ENCODE assay signal across 8 cellular contexts in the genomic region with DNA sequence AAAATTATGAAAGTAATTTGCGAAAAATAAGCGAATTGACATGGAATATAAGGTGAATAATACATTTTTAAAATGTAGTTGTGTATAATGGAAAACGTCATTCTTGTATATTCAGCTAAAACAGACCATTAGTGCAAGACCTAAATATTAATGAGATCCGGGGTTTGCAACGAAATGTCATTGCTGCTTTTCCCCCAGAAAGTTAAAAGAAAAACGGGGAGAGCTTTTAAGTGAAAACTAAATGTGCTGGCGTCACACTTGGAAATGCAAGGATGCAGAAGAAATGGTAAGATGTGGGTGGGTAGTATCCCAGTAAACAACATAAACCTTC. TPM values are rescaled to one million over a fixed set of nuclear protein-coding genes. Genes with fewer than 3 reads are reported as not detected.
DNase-seq lines count a peak whose midpoint lies in the region; ATAC-seq, FAIRE-seq and TF ChIP-seq lines count a peak whose summit lies in the region.

No MANE protein-coding gene starts in this region.

- H3K27me3 ChIP-seq in DOHH2 (ENCODE audit: control insufficient read depth, low read length) (no peaks in the 10 kb centered on the region), SJCRH30 (no peaks in the 10 kb centered on the region), esophagus squamous epithelium (peaks cover 0 to 9% (median 0%) of the 10 kb centered on the region in 4 donors)

- H3K4me1 Mint-ChIP-seq in progenitor cell of endocrine pancreas (ENCODE audit: low read depth) = peaks cover 17% of the 10 kb centered on the region

- H4K20me1 ChIP-seq in DOHH2 (ENCODE audit: control insufficient read depth, insufficient read depth, low read depth, low read length) = no peaks in the 10 kb centered on the region

- no peaks in the 10 kb centered on the region for H3K9me3 Mint-ChIP-seq in progenitor cell of endocrine pancreas (ENCODE audit: low read depth)

- H3K4me3 Mint-ChIP-seq in progenitor cell of endocrine pancreas (ENCODE audit: low read depth) = peak overlapping the region; percentile 90

- no peaks in the 10 kb centered on the region for H3K9me2 ChIP-seq in DOHH2 (replicated peaks; ENCODE audit: control insufficient read depth, low read length)

- no peaks in the 10 kb centered on the region for H3F3A ChIP-seq in DOHH2 (ENCODE audit: control insufficient read depth, insufficient read depth)

- H3K36me3 ChIP-seq in DOHH2 (ENCODE audit: control insufficient read depth, low read length) (peaks cover 13% of the 10 kb centered on the region), SJCRH30 (no peaks in the 10 kb centered on the region), esophagus squamous epithelium (no peaks in the 10 kb centered on the region)

- intact Hi-C loops in esophagus squamous epithelium (cut with DNase I) = no loop called here

- TF ChIP-seq CTCF in DOHH2 (IDR thresholded peaks at IDR 0.05; ENCODE audit: low read depth, low read length, poor library complexity, severe bottlenecking) = no peak
- TF ChIP-seq CTCF in esophagus squamous epithelium (IDR thresholded peaks at IDR 0.05) = no peak
- no peak for TF ChIP-seq CTCF in progenitor cell of endocrine pancreas (IDR thresholded peaks at IDR 0.05; ENCODE audit: unreplicated experiment)

- H3K9me3 ChIP-seq in DOHH2 (ENCODE audit: control insufficient read depth, insufficient read depth, low read length) (no peaks in the 10 kb centered on the region), SJCRH30 (replicated peaks) (no peaks in the 10 kb centered on the region), esophagus squamous epithelium (no peaks in the 10 kb centered on the region)

- TF ChIP-seq POLR2A in esophagus squamous epithelium (IDR thresholded peaks at IDR 0.05) = no peak
- TF ChIP-seq POLR2A in H54 (IDR thresholded peaks at IDR 0.05; ENCODE audit: low read depth, low read length) = no peak

- no peak overlapping the region for H3K27ac Mint-ChIP-seq in progenitor cell of endocrine pancreas

- H3K4me2 ChIP-seq in DOHH2 (ENCODE audit: low read length) = peak overlapping the region; percentile 95

- no peak for DNase-seq in SJCRH30
- no peak for DNase-seq in esophagus squamous epithelium (lab: John Stamatoyannopoulos, UW)
- DNase-seq in progenitor cell of endocrine pancreas (ENCODE audit: low spot score, unreplicated experiment) = no peak
- DNase-seq in H54 (ENCODE audit: insufficient read length, low spot score) = no peak
- no peak for DNase-seq in DMS114 treated with DMSO at 0.1 percent for 48 hours (lab: John Stamatoyannopoulos, UW; ENCODE audit: unreplicated experiment)
- DNase-seq in activated CD8-positive, alpha-beta memory T cell treated with anti-CD3 and anti-CD28 coated beads for 24 hours = no peak

- H3K36me3 Mint-ChIP-seq in progenitor cell of endocrine pancreas (ENCODE audit: insufficient read depth) = no peaks in the 10 kb centered on the region

- ATAC-seq in HG02973 (IDR thresholded peaks at IDR 0.05; ENCODE audit: unreplicated experiment) = no peak

- H3K79me2 ChIP-seq in DOHH2 (ENCODE audit: control insufficient read depth, low read length) = peaks cover 44% of the 10 kb centered on the region

- peaks cover 27% of the 10 kb centered on the region for H3K4me1 ChIP-seq in DOHH2 (ENCODE audit: control insufficient read depth, low read length)
- H3K4me1 ChIP-seq in SJCRH30 = peaks cover 9% of the 10 kb centered on the region
- H3K4me1 ChIP-seq in esophagus squamous epithelium = peaks cover 0 to 20% (median 7%) of the 10 kb centered on the region in 3 donors

- H3K27me3 Mint-ChIP-seq in progenitor cell of endocrine pancreas = peaks cover 11% of the 10 kb centered on the region

- no peak for FAIRE-seq in H54 (lab: Jason Lieb, UNC)

- H3K27ac ChIP-seq in DOHH2 (ENCODE audit: low read depth, low read length) (peak overlapping the region; percentile 10; the same call in 1 of the 2 replicates), SJCRH30 (peak overlapping the region; percentile 80; the same call in 1 of the 2 replicates), esophagus squamous epithelium (peak overlapping the region in 3 of 4 donors; percentile 56 to 78 (median 73))

- peak overlapping the region; percentile 98 for H3K4me3 ChIP-seq in DOHH2 (ENCODE audit: low read length)
- H3K4me3 ChIP-seq in SJCRH30 = peak overlapping the region; percentile 88
- peak overlapping the region; percentile 48 to 87 (median 80) for H3K4me3 ChIP-seq in esophagus squamous epithelium

- 17 to 18% methylated on average over 7 of the region's 7 CpGs for WGBS in esophagus squamous epithelium, 2 donors

RNA-seq across cellular contexts. Expression of a gene that starts 0.5 kb away (rescaled TPM):
- total RNA-seq in SJCRH30 (2014; rRNA removed; shearing (Covaris generic)) = 43.9 and 50.3 TPM in 2 replicates
- total RNA-seq in esophagus squamous epithelium (10 to 100 TPM in 1 of 4 donors, 1 to 10 TPM in 3; 2.2 to 10.7 (median 5.6) TPM), progenitor cell of endocrine pancreas (13.1 and 14.1 TPM in 2 replicates)

RNA-seq across cellular contexts. Expression of a gene that starts 15.6 kb away (rescaled TPM):
- total RNA-seq in SJCRH30 (2014; rRNA removed; shearing (Covaris generic)) = 8.2 and 9.0 TPM in 2 replicates
- 10 to 100 TPM in 2 of 4 donors, 1 to 10 TPM in 2; 6.9 to 19.5 (median 13.9) TPM for total RNA-seq in esophagus squamous epithelium
- 7.3 and 10.0 TPM in 2 replicates for total RNA-seq in progenitor cell of endocrine pancreas

Comparison
In these comparisons a context has a peak if more than half of its experiments do, and no peak if none do; other contexts are left out.
1. H3K27ac ChIP-seq: peak in every context shown above with its lines; median percentile 80 in SJCRH30; 73 in esophagus squamous epithelium; 10 in DOHH2.